1 cellular context compared by ENCODE assay signal in genomic region chr16:85536411-85537330, GRCh38.
A peak's percentile ranks its signal among the peaks of the same experiment; 100 is the strongest.
TF ChIP-seq lines count a peak whose summit lies in the region.

No MANE protein-coding gene starts in this region.

TF ChIP-seq in K562, 482 proteins besides CTCF, POLR2A, EP300 and RAD21 (continued from another document and continues in another):
- TF ChIP-seq CEBPZ (IDR thresholded peaks at IDR 0.05; ENCODE audit: borderline replicate concordance, low read depth, low read length): no peak
- TF ChIP-seq SRSF7 (optimal IDR thresholded peaks at IDR 0.05; ENCODE audit: low read depth, low read length): no peak
- TF ChIP-seq MAZ (CRISPR knock-in tag; conservative IDR thresholded peaks at IDR 0.05 in 1 of 2, IDR thresholded peaks at IDR 0.05 in 1 of 2): peak in 1 of 2 experiments; percentile 87; a peak in 2 of 4 replicates
- TF ChIP-seq, protein P1, sequence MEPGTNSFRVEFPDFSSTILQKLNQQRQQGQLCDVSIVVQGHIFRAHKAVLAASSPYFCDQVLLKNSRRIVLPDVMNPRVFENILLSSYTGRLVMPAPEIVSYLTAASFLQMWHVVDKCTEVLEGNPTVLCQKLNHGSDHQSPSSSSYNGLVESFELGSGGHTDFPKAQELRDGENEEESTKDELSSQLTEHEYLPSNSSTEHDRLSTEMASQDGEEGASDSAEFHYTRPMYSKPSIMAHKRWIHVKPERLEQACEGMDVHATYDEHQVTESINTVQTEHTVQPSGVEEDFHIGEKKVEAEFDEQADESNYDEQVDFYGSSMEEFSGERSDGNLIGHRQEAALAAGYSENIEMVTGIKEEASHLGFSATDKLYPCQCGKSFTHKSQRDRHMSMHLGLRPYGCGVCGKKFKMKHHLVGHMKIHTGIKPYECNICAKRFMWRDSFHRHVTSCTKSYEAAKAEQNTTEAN (CRISPR knock-in tag; IDR thresholded peaks at IDR 0.05): no peak
- no peak for TF ChIP-seq TAF9B (IDR thresholded peaks at IDR 0.05; ENCODE audit: partially characterized antibody)
- TF ChIP-seq STAT5B (CRISPR knock-in tag; IDR thresholded peaks at IDR 0.05): no peak
- no peak for TF ChIP-seq NUFIP1 (IDR thresholded peaks at IDR 0.05; ENCODE audit: partially characterized antibody)
- TF ChIP-seq E2F4 (CRISPR knock-in tag; IDR thresholded peaks at IDR 0.05; ENCODE audit: low read depth): 0 out of 2 replicates have a peak, but pooled peaks have one; percentile 53
- no peak for TF ChIP-seq RBM25 (IDR thresholded peaks at IDR 0.05; ENCODE audit: low read depth, low read length, severe bottlenecking)
- TF ChIP-seq HMGN3 (IDR thresholded peaks at IDR 0.05; ENCODE audit: borderline replicate concordance, extremely low read depth, insufficient read length, low read depth, low read length): peak; percentile 48
- TF ChIP-seq XRCC4 (IDR thresholded peaks at IDR 0.05; ENCODE audit: extremely low read depth, insufficient read depth, insufficient read length): no peak
- TF ChIP-seq KAT8 (IDR thresholded peaks at IDR 0.05; ENCODE audit: low read depth): no peak
- no peak for TF ChIP-seq GATAD2B (IDR thresholded peaks at IDR 0.05; ENCODE audit: borderline replicate concordance)
- no peak for TF ChIP-seq EGR1 (conservative IDR thresholded peaks at IDR 0.05)
- TF ChIP-seq, protein P2, sequence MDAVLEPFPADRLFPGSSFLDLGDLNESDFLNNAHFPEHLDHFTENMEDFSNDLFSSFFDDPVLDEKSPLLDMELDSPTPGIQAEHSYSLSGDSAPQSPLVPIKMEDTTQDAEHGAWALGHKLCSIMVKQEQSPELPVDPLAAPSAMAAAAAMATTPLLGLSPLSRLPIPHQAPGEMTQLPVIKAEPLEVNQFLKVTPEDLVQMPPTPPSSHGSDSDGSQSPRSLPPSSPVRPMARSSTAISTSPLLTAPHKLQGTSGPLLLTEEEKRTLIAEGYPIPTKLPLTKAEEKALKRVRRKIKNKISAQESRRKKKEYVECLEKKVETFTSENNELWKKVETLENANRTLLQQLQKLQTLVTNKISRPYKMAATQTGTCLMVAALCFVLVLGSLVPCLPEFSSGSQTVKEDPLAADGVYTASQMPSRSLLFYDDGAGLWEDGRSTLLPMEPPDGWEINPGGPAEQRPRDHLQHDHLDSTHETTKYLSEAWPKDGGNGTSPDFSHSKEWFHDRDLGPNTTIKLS (IDR thresholded peaks at IDR 0.05; ENCODE audit: borderline replicate concordance, low read depth): no peak
- TF ChIP-seq, protein P3, sequence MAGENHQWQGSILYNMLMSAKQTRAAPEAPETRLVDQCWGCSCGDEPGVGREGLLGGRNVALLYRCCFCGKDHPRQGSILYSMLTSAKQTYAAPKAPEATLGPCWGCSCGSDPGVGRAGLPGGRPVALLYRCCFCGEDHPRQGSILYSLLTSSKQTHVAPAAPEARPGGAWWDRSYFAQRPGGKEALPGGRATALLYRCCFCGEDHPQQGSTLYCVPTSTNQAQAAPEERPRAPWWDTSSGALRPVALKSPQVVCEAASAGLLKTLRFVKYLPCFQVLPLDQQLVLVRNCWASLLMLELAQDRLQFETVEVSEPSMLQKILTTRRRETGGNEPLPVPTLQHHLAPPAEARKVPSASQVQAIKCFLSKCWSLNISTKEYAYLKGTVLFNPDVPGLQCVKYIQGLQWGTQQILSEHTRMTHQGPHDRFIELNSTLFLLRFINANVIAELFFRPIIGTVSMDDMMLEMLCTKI (IDR thresholded peaks at IDR 0.05; ENCODE audit: partially characterized antibody): no peak
- no peak for TF ChIP-seq ZNF766 (CRISPR knock-in tag; conservative IDR thresholded peaks at IDR 0.05)
- no peak for TF ChIP-seq SIN3B (IDR thresholded peaks at IDR 0.05; ENCODE audit: low read depth)
- no peak for TF ChIP-seq SIRT6 (IDR thresholded peaks at IDR 0.05; ENCODE audit: low read depth, low read length)
- TF ChIP-seq, protein P4, sequence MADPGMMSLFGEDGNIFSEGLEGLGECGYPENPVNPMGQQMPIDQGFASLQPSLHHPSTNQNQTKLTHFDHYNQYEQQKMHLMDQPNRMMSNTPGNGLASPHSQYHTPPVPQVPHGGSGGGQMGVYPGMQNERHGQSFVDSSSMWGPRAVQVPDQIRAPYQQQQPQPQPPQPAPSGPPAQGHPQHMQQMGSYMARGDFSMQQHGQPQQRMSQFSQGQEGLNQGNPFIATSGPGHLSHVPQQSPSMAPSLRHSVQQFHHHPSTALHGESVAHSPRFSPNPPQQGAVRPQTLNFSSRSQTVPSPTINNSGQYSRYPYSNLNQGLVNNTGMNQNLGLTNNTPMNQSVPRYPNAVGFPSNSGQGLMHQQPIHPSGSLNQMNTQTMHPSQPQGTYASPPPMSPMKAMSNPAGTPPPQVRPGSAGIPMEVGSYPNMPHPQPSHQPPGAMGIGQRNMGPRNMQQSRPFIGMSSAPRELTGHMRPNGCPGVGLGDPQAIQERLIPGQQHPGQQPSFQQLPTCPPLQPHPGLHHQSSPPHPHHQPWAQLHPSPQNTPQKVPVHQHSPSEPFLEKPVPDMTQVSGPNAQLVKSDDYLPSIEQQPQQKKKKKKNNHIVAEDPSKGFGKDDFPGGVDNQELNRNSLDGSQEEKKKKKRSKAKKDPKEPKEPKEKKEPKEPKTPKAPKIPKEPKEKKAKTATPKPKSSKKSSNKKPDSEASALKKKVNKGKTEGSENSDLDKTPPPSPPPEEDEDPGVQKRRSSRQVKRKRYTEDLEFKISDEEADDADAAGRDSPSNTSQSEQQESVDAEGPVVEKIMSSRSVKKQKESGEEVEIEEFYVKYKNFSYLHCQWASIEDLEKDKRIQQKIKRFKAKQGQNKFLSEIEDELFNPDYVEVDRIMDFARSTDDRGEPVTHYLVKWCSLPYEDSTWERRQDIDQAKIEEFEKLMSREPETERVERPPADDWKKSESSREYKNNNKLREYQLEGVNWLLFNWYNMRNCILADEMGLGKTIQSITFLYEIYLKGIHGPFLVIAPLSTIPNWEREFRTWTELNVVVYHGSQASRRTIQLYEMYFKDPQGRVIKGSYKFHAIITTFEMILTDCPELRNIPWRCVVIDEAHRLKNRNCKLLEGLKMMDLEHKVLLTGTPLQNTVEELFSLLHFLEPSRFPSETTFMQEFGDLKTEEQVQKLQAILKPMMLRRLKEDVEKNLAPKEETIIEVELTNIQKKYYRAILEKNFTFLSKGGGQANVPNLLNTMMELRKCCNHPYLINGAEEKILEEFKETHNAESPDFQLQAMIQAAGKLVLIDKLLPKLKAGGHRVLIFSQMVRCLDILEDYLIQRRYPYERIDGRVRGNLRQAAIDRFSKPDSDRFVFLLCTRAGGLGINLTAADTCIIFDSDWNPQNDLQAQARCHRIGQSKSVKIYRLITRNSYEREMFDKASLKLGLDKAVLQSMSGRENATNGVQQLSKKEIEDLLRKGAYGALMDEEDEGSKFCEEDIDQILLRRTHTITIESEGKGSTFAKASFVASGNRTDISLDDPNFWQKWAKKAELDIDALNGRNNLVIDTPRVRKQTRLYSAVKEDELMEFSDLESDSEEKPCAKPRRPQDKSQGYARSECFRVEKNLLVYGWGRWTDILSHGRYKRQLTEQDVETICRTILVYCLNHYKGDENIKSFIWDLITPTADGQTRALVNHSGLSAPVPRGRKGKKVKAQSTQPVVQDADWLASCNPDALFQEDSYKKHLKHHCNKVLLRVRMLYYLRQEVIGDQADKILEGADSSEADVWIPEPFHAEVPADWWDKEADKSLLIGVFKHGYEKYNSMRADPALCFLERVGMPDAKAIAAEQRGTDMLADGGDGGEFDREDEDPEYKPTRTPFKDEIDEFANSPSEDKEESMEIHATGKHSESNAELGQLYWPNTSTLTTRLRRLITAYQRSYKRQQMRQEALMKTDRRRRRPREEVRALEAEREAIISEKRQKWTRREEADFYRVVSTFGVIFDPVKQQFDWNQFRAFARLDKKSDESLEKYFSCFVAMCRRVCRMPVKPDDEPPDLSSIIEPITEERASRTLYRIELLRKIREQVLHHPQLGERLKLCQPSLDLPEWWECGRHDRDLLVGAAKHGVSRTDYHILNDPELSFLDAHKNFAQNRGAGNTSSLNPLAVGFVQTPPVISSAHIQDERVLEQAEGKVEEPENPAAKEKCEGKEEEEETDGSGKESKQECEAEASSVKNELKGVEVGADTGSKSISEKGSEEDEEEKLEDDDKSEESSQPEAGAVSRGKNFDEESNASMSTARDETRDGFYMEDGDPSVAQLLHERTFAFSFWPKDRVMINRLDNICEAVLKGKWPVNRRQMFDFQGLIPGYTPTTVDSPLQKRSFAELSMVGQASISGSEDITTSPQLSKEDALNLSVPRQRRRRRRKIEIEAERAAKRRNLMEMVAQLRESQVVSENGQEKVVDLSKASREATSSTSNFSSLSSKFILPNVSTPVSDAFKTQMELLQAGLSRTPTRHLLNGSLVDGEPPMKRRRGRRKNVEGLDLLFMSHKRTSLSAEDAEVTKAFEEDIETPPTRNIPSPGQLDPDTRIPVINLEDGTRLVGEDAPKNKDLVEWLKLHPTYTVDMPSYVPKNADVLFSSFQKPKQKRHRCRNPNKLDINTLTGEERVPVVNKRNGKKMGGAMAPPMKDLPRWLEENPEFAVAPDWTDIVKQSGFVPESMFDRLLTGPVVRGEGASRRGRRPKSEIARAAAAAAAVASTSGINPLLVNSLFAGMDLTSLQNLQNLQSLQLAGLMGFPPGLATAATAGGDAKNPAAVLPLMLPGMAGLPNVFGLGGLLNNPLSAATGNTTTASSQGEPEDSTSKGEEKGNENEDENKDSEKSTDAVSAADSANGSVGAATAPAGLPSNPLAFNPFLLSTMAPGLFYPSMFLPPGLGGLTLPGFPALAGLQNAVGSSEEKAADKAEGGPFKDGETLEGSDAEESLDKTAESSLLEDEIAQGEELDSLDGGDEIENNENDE (IDR thresholded peaks at IDR 0.05; ENCODE audit: low read depth, low read length): no peak
- 0 out of 2 replicates have a peak, but pooled peaks have one; percentile 14 for TF ChIP-seq ZNF57 (CRISPR knock-in tag; IDR thresholded peaks at IDR 0.05)
- TF ChIP-seq TOE1 (IDR thresholded peaks at IDR 0.05; ENCODE audit: borderline replicate concordance): no peak
- no peak for TF ChIP-seq TOE1 (CRISPR knock-in tag; IDR thresholded peaks at IDR 0.05; ENCODE audit: borderline replicate concordance, low read depth)
- no peak for TF ChIP-seq FOXM1 (IDR thresholded peaks at IDR 0.05; ENCODE audit: low read depth)
- peak; percentile 53; the same call in 1 of the 2 replicates for TF ChIP-seq FOXM1 (CRISPR knock-in tag; IDR thresholded peaks at IDR 0.05; ENCODE audit: low read depth)
- no peak for TF ChIP-seq ZNF436 (CRISPR knock-in tag; IDR thresholded peaks at IDR 0.05)
- TF ChIP-seq HLTF (IDR thresholded peaks at IDR 0.05): no peak
- TF ChIP-seq, protein P5, sequence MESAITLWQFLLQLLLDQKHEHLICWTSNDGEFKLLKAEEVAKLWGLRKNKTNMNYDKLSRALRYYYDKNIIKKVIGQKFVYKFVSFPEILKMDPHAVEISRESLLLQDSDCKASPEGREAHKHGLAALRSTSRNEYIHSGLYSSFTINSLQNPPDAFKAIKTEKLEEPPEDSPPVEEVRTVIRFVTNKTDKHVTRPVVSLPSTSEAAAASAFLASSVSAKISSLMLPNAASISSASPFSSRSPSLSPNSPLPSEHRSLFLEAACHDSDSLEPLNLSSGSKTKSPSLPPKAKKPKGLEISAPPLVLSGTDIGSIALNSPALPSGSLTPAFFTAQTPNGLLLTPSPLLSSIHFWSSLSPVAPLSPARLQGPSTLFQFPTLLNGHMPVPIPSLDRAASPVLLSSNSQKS (CRISPR knock-in tag; IDR thresholded peaks at IDR 0.05): no peak
- peak; percentile 83; the same call in 1 of the 2 replicates for TF ChIP-seq ZNF583 (CRISPR knock-in tag; IDR thresholded peaks at IDR 0.05)
- TF ChIP-seq MBD1 (CRISPR knock-in tag; IDR thresholded peaks at IDR 0.05): no peak
- TF ChIP-seq PREB (CRISPR knock-in tag; IDR thresholded peaks at IDR 0.05): no peak
- peak; percentile 56 for TF ChIP-seq RBFOX2 (IDR thresholded peaks at IDR 0.05; ENCODE audit: low read depth, low read length)
- TF ChIP-seq ELF4 (CRISPR knock-in tag; IDR thresholded peaks at IDR 0.05): no peak
